In genomic region chr16:78837706-78838105, GRCh38 we compare ENCODE assay signal across 5 cellular contexts.
"Had no signal": no experiment of that assay in that cellular context is flagged by ENCODE, and none has a peak within 500 bp of the region (broad histone marks: within the 10 kb centered on the region; RNA-seq: fewer than 3 reads in every experiment).

No MANE protein-coding gene starts in this region.

- H3K27ac Mint-ChIP-seq: IgD-negative memory B cell had no signal

- H3K9ac ChIP-seq: GM23248 had no signal

- H3K27ac ChIP-seq: GM23248 had no signal

- H2AFZ ChIP-seq: GM23248 had no signal

- H3K4me3 ChIP-seq: GM23248 had no signal

- DNase-seq: GM23248, GOT3, H7, HCEC 1CT had no signal
